ENCODE assay signal across 9 cellular contexts in the genomic region with DNA sequence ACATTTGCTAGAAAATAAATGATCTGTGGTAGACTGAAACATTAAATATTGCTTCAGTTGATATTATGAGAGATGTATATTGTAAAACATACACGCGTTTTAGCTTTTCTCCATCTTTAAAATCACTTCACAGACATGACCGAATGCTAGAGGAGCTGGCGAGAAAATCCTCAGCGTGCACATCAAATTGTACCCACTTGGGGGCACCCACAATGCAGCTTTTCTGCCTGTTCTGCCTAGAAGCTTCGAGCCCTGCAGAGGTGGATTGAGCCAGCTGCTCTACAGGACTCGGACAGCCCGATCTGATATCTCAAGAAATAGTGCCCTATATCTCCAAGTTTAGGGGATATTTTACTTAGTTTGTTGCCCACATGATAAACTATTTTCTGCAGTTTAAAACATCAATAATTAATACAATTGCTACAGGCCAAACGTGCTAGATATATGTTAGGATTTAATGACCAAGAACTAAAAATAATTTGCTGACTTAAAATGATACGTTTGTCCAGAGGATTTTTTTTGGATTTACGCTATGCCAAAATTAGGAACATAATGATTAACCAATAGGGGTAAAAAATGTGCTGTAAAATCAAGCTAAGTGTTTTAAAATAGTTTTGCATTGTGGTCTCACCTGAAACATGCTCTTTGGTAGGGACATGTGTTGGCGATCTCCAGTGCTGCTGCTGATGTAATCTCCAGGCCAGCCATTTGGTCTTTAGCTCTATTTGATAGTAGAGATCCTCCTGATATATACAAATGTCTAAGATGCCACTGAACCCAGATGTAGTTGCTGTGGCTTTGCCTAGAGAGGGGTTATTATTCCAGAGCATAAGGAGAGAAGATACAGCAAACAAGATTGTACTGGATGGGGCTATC.
DNase-seq lines count a peak whose midpoint lies in the region; ATAC-seq lines count a peak whose summit lies in the region.
"Had no signal": no experiment of that assay in that cellular context is flagged by ENCODE, and none has a peak within 500 bp of the region (broad histone marks: within the 10 kb centered on the region; RNA-seq: fewer than 3 reads in every experiment).

No MANE protein-coding gene starts in this region.

- peak; percentile 89 for ATAC-seq in GM21786 (IDR thresholded peaks at IDR 0.05; ENCODE audit: unreplicated experiment)
- ATAC-seq in activated naive CD8-positive, alpha-beta T cell treated with anti-CD3 and anti-CD28 coated beads, Interleukin-2, amount 50 U/mL, for 24 hours, result peak; percentile 93

- H3K4me3 Mint-ChIP-seq in activated naive CD8-positive, alpha-beta T cell treated with anti-CD3 and anti-CD28 coated beads, Interleukin-2, amount 50 U/mL, for 24 hours, result no peak overlapping the region
- H3K4me3 Mint-ChIP-seq: dendritic cell treated with granulocyte-macrophage colony-stimulating factor and Interleukin-4, amounts not matched to agents 40 ng/mL and 50 ng/mL, for 4 days had no signal

- DNase-seq in ELR (ENCODE audit: low read depth), result peak; percentile 67
- DNase-seq in LoVo (ENCODE audit: low spot score), result peak; percentile 55
- peak; percentile 19 for DNase-seq in SHP77 treated with DMSO at 0.1 percent for 48 hours (lab: John Stamatoyannopoulos, UW)
- DNase-seq in activated naive CD8-positive, alpha-beta T cell treated with anti-CD3 and anti-CD28 coated beads, Interleukin-2, amount 50 U/mL, for 24 hours, result peak; percentile 55
- peak; percentile 73 for DNase-seq in iPS-NIHi7 (ENCODE audit: extremely low spot score)
- DNase-seq in stimulated activated CD4-positive, alpha-beta T cell treated with anti-CD3 and anti-CD28 coated beads, Interleukin-2, amount 100 ng/mL, for 24 hours, result peak; percentile 45 to 58
- DNase-seq in NCI-H187 treated with DMSO at 0.1 percent for 48 hours (lab: John Stamatoyannopoulos, UW), result no peak

- H3K36me3 Mint-ChIP-seq in activated naive CD8-positive, alpha-beta T cell treated with anti-CD3 and anti-CD28 coated beads, Interleukin-2, amount 50 U/mL, for 24 hours (ENCODE audit: low read depth), result no peaks in the 10 kb centered on the region

- H3K27ac Mint-ChIP-seq in activated naive CD8-positive, alpha-beta T cell treated with anti-CD3 and anti-CD28 coated beads, Interleukin-2, amount 50 U/mL, for 24 hours, result no peak overlapping the region
- H3K27ac Mint-ChIP-seq: dendritic cell treated with granulocyte-macrophage colony-stimulating factor and Interleukin-4, amounts not matched to agents 40 ng/mL and 50 ng/mL, for 4 days had no signal

- H3K4me1 Mint-ChIP-seq in activated naive CD8-positive, alpha-beta T cell treated with anti-CD3 and anti-CD28 coated beads, Interleukin-2, amount 50 U/mL, for 24 hours, result peaks cover 10% of the 10 kb centered on the region

- no peaks in the 10 kb centered on the region for H3K9me3 Mint-ChIP-seq in activated naive CD8-positive, alpha-beta T cell treated with anti-CD3 and anti-CD28 coated beads, Interleukin-2, amount 50 U/mL, for 24 hours

- peaks cover 19% of the 10 kb centered on the region for H3K27me3 Mint-ChIP-seq in activated naive CD8-positive, alpha-beta T cell treated with anti-CD3 and anti-CD28 coated beads, Interleukin-2, amount 50 U/mL, for 24 hours
